Comparison of ENCODE assay signal across 29 cellular contexts in the genomic region with DNA sequence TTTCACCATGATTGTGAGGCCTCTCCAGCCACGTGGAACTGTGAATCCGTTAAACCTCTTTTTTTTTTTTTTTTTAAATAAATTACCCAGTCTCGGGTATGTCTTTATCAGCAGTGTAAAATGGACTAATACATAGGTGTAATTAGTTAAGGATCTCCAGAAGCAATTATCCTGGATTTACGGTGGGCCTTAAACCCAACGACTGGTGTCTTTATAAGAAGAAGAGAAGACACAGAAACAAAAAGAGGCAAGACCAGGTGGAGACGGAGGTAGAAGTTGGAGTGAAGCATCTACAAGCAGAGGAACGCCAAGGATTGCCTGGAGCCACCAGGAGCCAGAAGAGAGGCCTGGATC.
"Had no signal": no experiment of that assay in that cellular context is flagged by ENCODE, and none has a peak within 500 bp of the region (broad histone marks: within the 10 kb centered on the region; RNA-seq: fewer than 3 reads in every experiment).

No MANE protein-coding gene starts in this region.

- H3K36me3 Mint-ChIP-seq: activated CD4-positive, alpha-beta memory T cell treated with anti-CD3 and anti-CD28 coated beads for 36 hours; activated CD8-positive, alpha-beta memory T cell treated with anti-CD3 and anti-CD28 coated beads, Interleukin-2, amount 10 ng/mL, durations not matched to agents 7 days and 5 days; activated naive CD4-positive, alpha-beta T cell treated with anti-CD3 and anti-CD28 coated beads, Interleukin-2, amount 50 U/mL, for 24 hours; activated naive CD8-positive, alpha-beta T cell treated with anti-CD3 and anti-CD28 coated beads for 36 hours had no signal

- H3K4me3 Mint-ChIP-seq: activated CD4-positive, alpha-beta memory T cell treated with anti-CD3 and anti-CD28 coated beads for 36 hours; activated CD4-positive, alpha-beta T cell treated with anti-CD3 and anti-CD28 coated beads for 36 hours; activated CD4-positive, alpha-beta T cell treated with anti-CD3 and anti-CD28 coated beads, Interleukin-2, amount 10 ng/mL, durations not matched to agents 24 days and 14 days; activated CD8-positive, alpha-beta memory T cell treated with anti-CD3 and anti-CD28 coated beads, Interleukin-2, amount 10 ng/mL, durations not matched to agents 7 days and 5 days; activated CD8-positive, alpha-beta T cell treated with anti-CD3 and anti-CD28 coated beads, Interleukin-2, amount 10 ng/mL, durations not matched to agents 7 days and 5 days; activated naive CD4-positive, alpha-beta T cell treated with anti-CD3 and anti-CD28 coated beads for 36 hours; activated naive CD4-positive, alpha-beta T cell treated with anti-CD3 and anti-CD28 coated beads, Interleukin-2, amount 50 U/mL, for 24 hours; activated naive CD8-positive, alpha-beta T cell treated with anti-CD3 and anti-CD28 coated beads for 36 hours; activated naive CD8-positive, alpha-beta T cell treated with anti-CD3 and anti-CD28 coated beads, Interleukin-2, amount 50 U/mL, for 24 hours; activated T-helper 1 cell treated with anti-CD3 and anti-CD28 coated beads, Interleukin-12 subunit alpha, Interleukin-12 subunit beta, Interleukin-2, Interleukin-4 antibody, amounts not matched to agents 30 ng/mL and 10 ng/mL and 1 ng/mL, durations not matched to agents 14 hours and 24 hours and 36 hours; effector memory CD8-positive, alpha-beta T cell; T-helper 17 cell; T-helper 2 cell treated with Interferon-gamma antibody and Interleukin-4, amounts not matched to agents 5 μg/mL and 100 μg/mL, for 36 hours had no signal

- H3K27me3 ChIP-seq: adrenal gland, body of pancreas, esophagus squamous epithelium had no signal

- H3K36me3 ChIP-seq: adrenal gland, esophagus squamous epithelium had no signal

- DNase-seq: activated CD4-positive, alpha-beta T cell treated with anti-CD3 and anti-CD28 coated beads, Interleukin-2, amount 10 ng/mL, durations not matched to agents 24 days and 14 days; activated CD4-positive, CD25-positive, alpha-beta regulatory T cell; activated CD4-positive, CD25-positive, alpha-beta regulatory T cell treated with anti-CD3 and anti-CD28 coated beads, Interleukin-2, amount 50 U/mL, for 72 hours; activated CD8-positive, alpha-beta memory T cell treated with anti-CD3 and anti-CD28 coated beads, Interleukin-2, amount 10 ng/mL, durations not matched to agents 7 days and 5 days; activated CD8-positive, alpha-beta memory T cell treated with anti-CD3 and anti-CD28 coated beads, Interleukin-2, amount 50 U/mL, for 4 hours; activated CD8-positive, alpha-beta T cell treated with anti-CD3 and anti-CD28 coated beads, Interleukin-2, amount 10 ng/mL, durations not matched to agents 7 days and 5 days; activated effector memory CD4-positive, alpha-beta T cell treated with anti-CD3 and anti-CD28 coated beads, Interleukin-2, amount 50 U/mL, for 16 hours; activated T-cell treated with anti-CD3 and anti-CD28 coated beads, Interleukin-2, amount 50 U/mL, for 1 hour; adrenal gland; amygdala; aorta; body of pancreas; cortex of kidney; dermis blood vessel endothelial cell; effector CD4-positive, alpha-beta T cell; effector memory CD8-positive, alpha-beta T cell; esophagus squamous epithelium; T-helper 17 cell; T1000 had no signal

- H3K27ac ChIP-seq: adrenal gland, body of pancreas, epithelial cell of prostate had no signal

- H3K27me3 Mint-ChIP-seq: activated CD4-positive, alpha-beta memory T cell treated with anti-CD3 and anti-CD28 coated beads for 36 hours; activated CD4-positive, alpha-beta T cell treated with anti-CD3 and anti-CD28 coated beads for 36 hours; activated CD4-positive, alpha-beta T cell treated with anti-CD3 and anti-CD28 coated beads, Interleukin-2, amount 10 ng/mL, durations not matched to agents 24 days and 14 days; activated naive CD4-positive, alpha-beta T cell treated with anti-CD3 and anti-CD28 coated beads, Interleukin-2, amount 50 U/mL, for 24 hours; activated naive CD8-positive, alpha-beta T cell treated with anti-CD3 and anti-CD28 coated beads for 36 hours; activated naive CD8-positive, alpha-beta T cell treated with anti-CD3 and anti-CD28 coated beads, Interleukin-2, amount 50 U/mL, for 24 hours; T-helper 17 cell had no signal

- ATAC-seq: activated CD8-positive, alpha-beta memory T cell treated with anti-CD3 and anti-CD28 coated beads, Interleukin-2, amount 10 ng/mL, durations not matched to agents 7 days and 5 days; activated CD8-positive, alpha-beta T cell treated with anti-CD3 and anti-CD28 coated beads, Interleukin-2, amount 10 ng/mL, durations not matched to agents 7 days and 5 days; body of pancreas; effector memory CD8-positive, alpha-beta T cell; T-helper 17 cell had no signal

- H3K9me3 ChIP-seq: adrenal gland, body of pancreas, esophagus squamous epithelium had no signal

- H3K4me1 Mint-ChIP-seq: activated CD4-positive, alpha-beta T cell treated with anti-CD3 and anti-CD28 coated beads, Interleukin-2, amount 10 ng/mL, durations not matched to agents 24 days and 14 days; activated CD8-positive, alpha-beta memory T cell treated with anti-CD3 and anti-CD28 coated beads, Interleukin-2, amount 10 ng/mL, durations not matched to agents 7 days and 5 days; activated naive CD4-positive, alpha-beta T cell treated with anti-CD3 and anti-CD28 coated beads, Interleukin-2, amount 50 U/mL, for 24 hours had no signal

- H3K9me3 Mint-ChIP-seq: activated CD4-positive, alpha-beta memory T cell treated with anti-CD3 and anti-CD28 coated beads for 36 hours; activated CD4-positive, alpha-beta T cell treated with anti-CD3 and anti-CD28 coated beads, Interleukin-2, amount 10 ng/mL, durations not matched to agents 24 days and 14 days; activated naive CD4-positive, alpha-beta T cell treated with anti-CD3 and anti-CD28 coated beads for 36 hours; activated naive CD4-positive, alpha-beta T cell treated with anti-CD3 and anti-CD28 coated beads, Interleukin-2, amount 50 U/mL, for 24 hours; activated naive CD8-positive, alpha-beta T cell treated with anti-CD3 and anti-CD28 coated beads for 36 hours; activated naive CD8-positive, alpha-beta T cell treated with anti-CD3 and anti-CD28 coated beads, Interleukin-2, amount 50 U/mL, for 24 hours; activated T-helper 1 cell treated with anti-CD3 and anti-CD28 coated beads, Interleukin-12 subunit alpha, Interleukin-12 subunit beta, Interleukin-2, Interleukin-4 antibody, amounts not matched to agents 30 ng/mL and 10 ng/mL and 1 ng/mL, durations not matched to agents 14 hours and 24 hours and 36 hours; activated T-helper 2 cell treated with anti-CD3 and anti-CD28 coated beads, Interferon-gamma antibody, Interleukin-2, Interleukin-4, amounts not matched to agents 10 μg/mL and 5 μg/mL and 100 μg/mL, durations not matched to agents 14 hours and 24 hours and 36 hours; effector memory CD8-positive, alpha-beta T cell; T-helper 2 cell treated with Interferon-gamma antibody and Interleukin-4, amounts not matched to agents 5 μg/mL and 100 μg/mL, for 36 hours had no signal

- H3K4me3 ChIP-seq: adrenal gland, body of pancreas, esophagus squamous epithelium had no signal

- H3K27ac Mint-ChIP-seq: activated CD4-positive, alpha-beta memory T cell treated with anti-CD3 and anti-CD28 coated beads for 36 hours; activated CD4-positive, alpha-beta T cell treated with anti-CD3 and anti-CD28 coated beads for 36 hours; activated CD4-positive, alpha-beta T cell treated with anti-CD3 and anti-CD28 coated beads, Interleukin-2, amount 10 ng/mL, durations not matched to agents 24 days and 14 days; activated CD8-positive, alpha-beta memory T cell treated with anti-CD3 and anti-CD28 coated beads, Interleukin-2, amount 10 ng/mL, durations not matched to agents 7 days and 5 days; activated CD8-positive, alpha-beta T cell treated with anti-CD3 and anti-CD28 coated beads, Interleukin-2, amount 10 ng/mL, durations not matched to agents 7 days and 5 days; activated naive CD4-positive, alpha-beta T cell treated with anti-CD3 and anti-CD28 coated beads for 36 hours; activated naive CD4-positive, alpha-beta T cell treated with anti-CD3 and anti-CD28 coated beads, Interleukin-2, amount 50 U/mL, for 24 hours; activated naive CD8-positive, alpha-beta T cell treated with anti-CD3 and anti-CD28 coated beads for 36 hours; activated naive CD8-positive, alpha-beta T cell treated with anti-CD3 and anti-CD28 coated beads, Interleukin-2, amount 50 U/mL, for 24 hours; activated T-helper 1 cell treated with anti-CD3 and anti-CD28 coated beads, Interleukin-12 subunit alpha, Interleukin-12 subunit beta, Interleukin-2, Interleukin-4 antibody, amounts not matched to agents 30 ng/mL and 10 ng/mL and 1 ng/mL, durations not matched to agents 14 hours and 24 hours and 36 hours; activated T-helper 2 cell treated with anti-CD3 and anti-CD28 coated beads, Interferon-gamma antibody, Interleukin-2, Interleukin-4, amounts not matched to agents 10 μg/mL and 5 μg/mL and 100 μg/mL, durations not matched to agents 14 hours and 24 hours and 36 hours; effector memory CD8-positive, alpha-beta T cell; T-helper 17 cell; T-helper 2 cell treated with Interferon-gamma antibody and Interleukin-4, amounts not matched to agents 5 μg/mL and 100 μg/mL, for 36 hours had no signal

- H3K4me1 ChIP-seq: adrenal gland, body of pancreas had no signal
